Comparison of ENCODE assay signal across 12 cellular contexts in the genomic region with DNA sequence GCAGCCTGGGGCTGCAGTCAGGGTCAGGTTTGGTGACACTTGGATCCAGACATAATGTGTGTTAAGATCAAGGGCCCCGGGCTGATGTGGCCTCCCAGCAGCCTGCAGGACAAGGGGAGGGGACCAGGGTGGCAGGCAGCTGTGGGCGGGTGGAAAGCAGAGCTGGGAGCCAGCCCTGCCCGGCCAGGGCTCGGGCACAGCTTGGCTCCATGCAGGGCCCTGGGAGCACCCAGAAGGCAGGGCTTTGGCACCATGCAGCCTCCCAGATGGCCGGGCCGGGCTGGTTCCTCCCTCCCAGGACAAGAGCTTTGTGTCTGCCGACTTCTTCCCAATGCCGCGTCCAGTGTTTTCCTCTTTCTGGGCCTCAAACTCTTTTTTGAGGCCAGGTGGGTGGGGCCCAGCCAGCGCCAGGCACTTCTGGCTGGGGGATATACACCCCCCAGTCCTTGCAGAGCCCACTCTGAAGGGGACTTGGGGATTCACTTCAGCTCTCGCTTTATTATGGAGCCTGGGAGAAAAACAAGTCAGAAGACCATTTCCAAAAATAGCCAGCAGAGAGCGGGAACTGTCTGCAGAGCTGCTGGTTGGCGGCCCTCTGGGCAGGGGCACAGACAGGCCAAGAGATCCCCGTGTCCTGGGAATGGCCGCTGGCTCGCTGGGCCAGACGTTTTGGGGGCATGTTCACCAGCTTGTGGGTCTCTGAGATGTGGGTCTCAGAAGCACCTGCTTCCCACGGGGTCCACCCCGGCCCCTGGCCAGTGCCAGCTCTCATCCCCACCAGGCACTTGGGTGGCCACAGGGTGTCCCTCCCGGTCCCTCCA.
DNase-seq lines count a peak whose midpoint lies in the region; ATAC-seq and TF ChIP-seq lines count a peak whose summit lies in the region.
"Had no signal": no experiment of that assay in that cellular context is flagged by ENCODE, and none has a peak within 500 bp of the region (broad histone marks: within the 10 kb centered on the region; RNA-seq: fewer than 3 reads in every experiment).

No MANE protein-coding gene starts in this region.

- H3K9ac ChIP-seq in SK-N-SH, result no peak overlapping the region

- peaks cover 31% of the 10 kb centered on the region for H3K4me1 Mint-ChIP-seq in osteocyte (ENCODE audit: unreplicated experiment)
- H3K4me1 Mint-ChIP-seq: activated CD4-positive, alpha-beta T cell treated with anti-CD3 and anti-CD28 coated beads for 36 hours had no signal

- CTCF ChIA-PET in SK-N-SH (lab: Yijun Ruan, JAX), result interaction anchor here (0.8 kb wide), 1 partner anchor 12 kb away, joined by 3 read pairs; no protein-coding TSS in a partner anchor
- CTCF ChIA-PET in HEK293T (lab: Yijun Ruan, JAX), result interaction anchor here (0.7 to 2.6 kb wide), 9 partner anchors 10 to 74 kb away, joined by 3 to 14 read pairs (median 6); no protein-coding TSS in a partner anchor

- no peaks in the 10 kb centered on the region for H3K9me2 ChIP-seq in SK-N-SH

- no peaks in the 10 kb centered on the region for H3K36me3 Mint-ChIP-seq in osteocyte (ENCODE audit: unreplicated experiment)

- intact Hi-C loops in Right ventricle myocardium inferior (cut with DNase I), result loop anchor here (1.0 to 2.0 kb wide), 2 partner anchors 58 to 72 kb away; no protein-coding TSS in a partner anchor

- no peaks in the 10 kb centered on the region for H3K4me1 ChIP-seq in SK-N-SH (ENCODE audit: control insufficient read depth in 1 of 2, insufficient read depth in 2 of 2, low read depth in 1 of 2, low read length in 1 of 2)

- H3K4me2 ChIP-seq in SK-N-SH, result no peak overlapping the region

- 0 out of 2 replicates have a peak, but pooled peaks cover 9% of the 10 kb centered on the region for H3K27me3 ChIP-seq in SK-N-SH (ENCODE audit: insufficient read depth)

- H3K4me3 ChIP-seq in SK-N-SH (ENCODE audit: low read depth in 2 of 2, low read length in 1 of 2), result no peak overlapping the region

- in situ Hi-C loops in ACHN (cut with HindIII; ENCODE audit: low pct_ligation_motif_present, low pct_unique_long_range_greater_than_20kb, low sequenced_read_pairs), result no loop called here

- no peaks in the 10 kb centered on the region for H3K27me3 Mint-ChIP-seq in osteocyte (ENCODE audit: unreplicated experiment)

- no peaks in the 10 kb centered on the region for H4K20me1 ChIP-seq in SK-N-SH (ENCODE audit: insufficient read depth)

- no peak for DNase-seq in SK-N-SH
- DNase-seq in Right ventricle myocardium inferior (ENCODE audit: missing footprints), result peak; percentile 82
- no peak for DNase-seq in osteocyte (ENCODE audit: extremely low spot score, unreplicated experiment)
- DNase-seq in HEK293T (ENCODE audit: extremely low spot score), result no peak
- DNase-seq in activated T-cell treated with anti-CD3 and anti-CD28 coated beads, Interleukin-2, amount 50 U/mL, for 1 hour, result no peak
- DNase-seq in ACHN, result no peak
- DNase-seq: activated CD4-positive, alpha-beta T cell treated with anti-CD3 and anti-CD28 coated beads for 36 hours; DND-41; MV-4-11; NCI-H524 treated with DMSO at 0.1 percent for 48 hours had no signal

- no peaks in the 10 kb centered on the region for H3K9me3 Mint-ChIP-seq in osteocyte (ENCODE audit: unreplicated experiment)

- H3K36me3 ChIP-seq in SK-N-SH (replicated peaks in 1 of 2; ENCODE audit: control insufficient read depth in 1 of 2, insufficient read depth in 2 of 2, low read length in 1 of 2), result no peaks in the 10 kb centered on the region

- POLR2A ChIA-PET in SK-N-SH (lab: Yijun Ruan, JAX) (no interaction called here), HEK293T (lab: Yijun Ruan, JAX) (interaction anchor here (1.0 to 1.6 kb wide), 4 partner anchors 28 to 69 kb away, joined by 4 to 7 read pairs (median 5); no protein-coding TSS in a partner anchor)

- no peak for TF ChIP-seq EP300 in SK-N-SH (IDR thresholded peaks at IDR 0.05; ENCODE audit: borderline replicate concordance in 1 of 2, low read depth in 1 of 2, low read length in 1 of 2)

- ATAC-seq in SK-N-SH treated with all-trans-retinoic acid at 6 μM for 48 hours, result peak; percentile 32; the same call in 1 of the 3 replicates
- peak; percentile 64 for ATAC-seq in Right ventricle myocardium inferior
- ATAC-seq in GM18520 (IDR thresholded peaks at IDR 0.05; ENCODE audit: unreplicated experiment), result no peak
- ATAC-seq: activated CD4-positive, alpha-beta T cell treated with anti-CD3 and anti-CD28 coated beads for 36 hours had no signal

- H2AFZ ChIP-seq in SK-N-SH (ENCODE audit: low read depth), result no peak overlapping the region

- WGBS in SK-N-SH (ENCODE audit: low lambda C conversion rate), result 4% methylated on average over 18 of the region's 20 CpGs

- H3K9me3 ChIP-seq in SK-N-SH, result no peaks in the 10 kb centered on the region

- H3K79me2 ChIP-seq in SK-N-SH (ENCODE audit: insufficient read depth), result no peaks in the 10 kb centered on the region

- H3K4me3 Mint-ChIP-seq in osteocyte (ENCODE audit: unreplicated experiment), result no peak overlapping the region
- H3K4me3 Mint-ChIP-seq: activated CD4-positive, alpha-beta T cell treated with anti-CD3 and anti-CD28 coated beads for 36 hours had no signal

- TF ChIP-seq RAD21 in SK-N-SH (IDR thresholded peaks at IDR 0.05; ENCODE audit: low read length), result no peak

- TF ChIP-seq CTCF in SK-N-SH (IDR thresholded peaks at IDR 0.05), result no peak
- peak; percentile 39 for TF ChIP-seq CTCF in osteocyte (IDR thresholded peaks at IDR 0.05)

- no peak overlapping the region for H3K27ac ChIP-seq in SK-N-SH (ENCODE audit: low read depth in 2 of 2, low read length in 1 of 2)

- H3F3A ChIP-seq in SK-N-SH (replicated peaks; ENCODE audit: insufficient read depth), result no peaks in the 10 kb centered on the region

- peak overlapping the region; percentile 27 for H3K27ac Mint-ChIP-seq in osteocyte (ENCODE audit: unreplicated experiment)
- H3K27ac Mint-ChIP-seq: activated CD4-positive, alpha-beta T cell treated with anti-CD3 and anti-CD28 coated beads for 36 hours had no signal

TF ChIP-seq in SK-N-SH treated with all-trans-retinoic acid at 6 μM for 48 hours, 23 proteins besides CTCF, POLR2A, EP300 and RAD21:
- no peak for TF ChIP-seq CSDC2 (CRISPR knock-in tag; IDR thresholded peaks at IDR 0.05)
- no peak for TF ChIP-seq ZFP3 (CRISPR knock-in tag; IDR thresholded peaks at IDR 0.05)
- no peak for TF ChIP-seq SNAI2 (CRISPR knock-in tag; IDR thresholded peaks at IDR 0.05)
- no peak for TF ChIP-seq ZFP30 (CRISPR knock-in tag; IDR thresholded peaks at IDR 0.05)
TF ChIP-seq in SK-N-SH treated with all-trans-retinoic acid at 6 μM for 48 hours: peak in this region for 0.

TF ChIP-seq in SK-N-SH, 30 proteins besides CTCF, POLR2A, EP300 and RAD21 (continues in another document):
- TF ChIP-seq NFIC (IDR thresholded peaks at IDR 0.05; ENCODE audit: borderline replicate concordance) (no peak), RXRA (IDR thresholded peaks at IDR 0.05; ENCODE audit: borderline replicate concordance, low read depth) (no peak), SMC3 (IDR thresholded peaks at IDR 0.05; ENCODE audit: low read depth, low read length) (no peak), FOSL2 (IDR thresholded peaks at IDR 0.05; ENCODE audit: borderline replicate concordance, low read depth) (no peak), SIN3A (IDR thresholded peaks at IDR 0.05; ENCODE audit: borderline replicate concordance, low read depth, low read length) (no peak), RCOR1 (IDR thresholded peaks at IDR 0.05; ENCODE audit: low read length) (no peak), EZH2phosphoT487 (IDR thresholded peaks at IDR 0.05; ENCODE audit: borderline replicate concordance, low read depth) (no peak), NRF1 (IDR thresholded peaks at IDR 0.05; ENCODE audit: low read depth, low read length) (no peak), JUND (IDR thresholded peaks at IDR 0.05) (no peak)
- TF ChIP-seq, protein P1, sequence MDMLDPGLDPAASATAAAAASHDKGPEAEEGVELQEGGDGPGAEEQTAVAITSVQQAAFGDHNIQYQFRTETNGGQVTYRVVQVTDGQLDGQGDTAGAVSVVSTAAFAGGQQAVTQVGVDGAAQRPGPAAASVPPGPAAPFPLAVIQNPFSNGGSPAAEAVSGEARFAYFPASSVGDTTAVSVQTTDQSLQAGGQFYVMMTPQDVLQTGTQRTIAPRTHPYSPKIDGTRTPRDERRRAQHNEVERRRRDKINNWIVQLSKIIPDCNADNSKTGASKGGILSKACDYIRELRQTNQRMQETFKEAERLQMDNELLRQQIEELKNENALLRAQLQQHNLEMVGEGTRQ (IDR thresholded peaks at IDR 0.05; ENCODE audit: borderline replicate concordance, low read depth, low read length), result no peak
- TF ChIP-seq, protein P2, sequence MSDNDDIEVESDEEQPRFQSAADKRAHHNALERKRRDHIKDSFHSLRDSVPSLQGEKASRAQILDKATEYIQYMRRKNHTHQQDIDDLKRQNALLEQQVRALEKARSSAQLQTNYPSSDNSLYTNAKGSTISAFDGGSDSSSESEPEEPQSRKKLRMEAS (IDR thresholded peaks at IDR 0.05; ENCODE audit: low read depth), result no peak

TF ChIP-seq in HEK293T, 16 proteins besides CTCF, POLR2A, EP300 and RAD21:
- TF ChIP-seq ARNT (IDR thresholded peaks at IDR 0.05), result no peak
- TF ChIP-seq L3MBTL2 (conservative IDR thresholded peaks at IDR 0.05), result no peak
- no peak for TF ChIP-seq SP1 (IDR thresholded peaks at IDR 0.05)
- TF ChIP-seq SUZ12 (IDR thresholded peaks at IDR 0.05), result no peak
- TF ChIP-seq LEF1 (IDR thresholded peaks at IDR 0.05; ENCODE audit: borderline replicate concordance), result no peak
- TF ChIP-seq, protein P3, sequence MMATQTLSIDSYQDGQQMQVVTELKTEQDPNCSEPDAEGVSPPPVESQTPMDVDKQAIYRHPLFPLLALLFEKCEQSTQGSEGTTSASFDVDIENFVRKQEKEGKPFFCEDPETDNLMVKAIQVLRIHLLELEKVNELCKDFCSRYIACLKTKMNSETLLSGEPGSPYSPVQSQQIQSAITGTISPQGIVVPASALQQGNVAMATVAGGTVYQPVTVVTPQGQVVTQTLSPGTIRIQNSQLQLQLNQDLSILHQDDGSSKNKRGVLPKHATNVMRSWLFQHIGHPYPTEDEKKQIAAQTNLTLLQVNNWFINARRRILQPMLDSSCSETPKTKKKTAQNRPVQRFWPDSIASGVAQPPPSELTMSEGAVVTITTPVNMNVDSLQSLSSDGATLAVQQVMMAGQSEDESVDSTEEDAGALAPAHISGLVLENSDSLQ (IDR thresholded peaks at IDR 0.05), result no peak
- TF ChIP-seq NFRKB (IDR thresholded peaks at IDR 0.05), result no peak
- TF ChIP-seq FOXM1 (IDR thresholded peaks at IDR 0.05; ENCODE audit: borderline replicate concordance), result no peak
- TF ChIP-seq CTBP1 (IDR thresholded peaks at IDR 0.05; ENCODE audit: borderline replicate concordance), result no peak
- TF ChIP-seq FOXA1 (IDR thresholded peaks at IDR 0.05), result no peak
- no peak for TF ChIP-seq BHLHE40 (IDR thresholded peaks at IDR 0.05; ENCODE audit: borderline replicate concordance)
- no peak for TF ChIP-seq ELF4 (IDR thresholded peaks at IDR 0.05)
- TF ChIP-seq ZNF384 (IDR thresholded peaks at IDR 0.05), result no peak
- no peak for TF ChIP-seq TARDBP (IDR thresholded peaks at IDR 0.05)
- no peak for TF ChIP-seq HDGF (IDR thresholded peaks at IDR 0.05; ENCODE audit: borderline replicate concordance)
TF ChIP-seq in HEK293T: peak in this region for 0.
